15 cellular contexts compared by ENCODE assay signal in the genomic region with DNA sequence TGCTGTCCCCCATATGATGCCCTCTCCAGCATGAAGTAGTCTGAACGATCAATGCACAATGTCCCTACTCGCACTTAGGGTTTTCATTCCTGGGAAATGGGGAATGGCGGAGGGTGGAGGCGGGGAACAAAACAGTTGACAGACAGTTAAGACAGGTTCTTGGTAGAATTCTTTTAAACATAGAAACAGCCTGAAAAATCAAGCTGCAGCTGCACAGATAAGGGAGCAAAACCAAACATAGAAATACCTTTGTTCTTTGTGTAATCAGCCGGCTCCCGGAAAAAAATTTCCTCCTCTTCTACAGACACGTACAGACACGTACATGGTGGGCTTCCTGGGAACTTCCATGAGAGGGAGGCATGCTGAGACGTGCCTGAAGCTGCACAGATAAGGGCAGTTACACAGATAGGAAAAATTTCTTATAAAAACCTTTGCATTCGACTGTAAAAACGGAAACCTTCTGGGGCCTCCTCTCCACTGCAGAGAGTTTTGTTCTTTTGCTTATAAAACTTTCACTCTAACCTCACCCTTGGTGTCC.
"Had no signal": no experiment of that assay in that cellular context is flagged by ENCODE, and none has a peak within 500 bp of the region (broad histone marks: within the 10 kb centered on the region; RNA-seq: fewer than 3 reads in every experiment).

No MANE protein-coding gene starts in this region.

- DNase-seq: activated CD4-positive, alpha-beta memory T cell treated with anti-CD3 and anti-CD28 coated beads, Interleukin-2, amount 10 ng/mL, durations not matched to agents 7 days and 5 days; activated CD4-positive, alpha-beta T cell treated with anti-CD3 and anti-CD28 coated beads for 48 hours; activated CD4-positive, CD25-positive, alpha-beta regulatory T cell; activated naive CD4-positive, alpha-beta T cell treated with Interleukin-2 at 50 U/mL for 16 hours; activated naive CD8-positive, alpha-beta T cell treated with anti-CD3 and anti-CD28 coated beads, Interleukin-2, amount 10 ng/mL, durations not matched to agents 7 days and 5 days; activated T-cell treated with anti-CD3 and anti-CD28 coated beads, Interleukin-2, amount 50 U/mL, for 24 hours; heart right ventricle; immature natural killer cell; mesendoderm; naive thymus-derived CD4-positive, alpha-beta T cell; ovary; stimulated activated naive B cell treated with anti-CD40 and anti-IgM and Interleukin-4, amounts not matched to agents 10 μg/mL and 1 μg/mL and 100 μg/mL, for 72 hours; T-cell had no signal

- H3K4me1 ChIP-seq: esophagus muscularis mucosa, heart right ventricle had no signal

- H3K27me3 ChIP-seq: esophagus muscularis mucosa, heart right ventricle, ovary had no signal

- H3K36me3 ChIP-seq: esophagus muscularis mucosa, heart right ventricle, ovary had no signal

- H3K9me3 ChIP-seq: ovary had no signal

- H3K27ac ChIP-seq: coronary artery, esophagus muscularis mucosa, heart right ventricle, ovary had no signal

- H3K4me3 ChIP-seq: coronary artery, esophagus muscularis mucosa, heart right ventricle, ovary had no signal

- ATAC-seq: heart right ventricle; naive thymus-derived CD4-positive, alpha-beta T cell; stimulated activated naive B cell treated with anti-CD40 and anti-IgM and Interleukin-4, amounts not matched to agents 10 μg/mL and 1 μg/mL and 100 μg/mL, for 72 hours; T-cell had no signal
